Comparison of ENCODE assay signal across 8 cellular contexts in the genomic region with DNA sequence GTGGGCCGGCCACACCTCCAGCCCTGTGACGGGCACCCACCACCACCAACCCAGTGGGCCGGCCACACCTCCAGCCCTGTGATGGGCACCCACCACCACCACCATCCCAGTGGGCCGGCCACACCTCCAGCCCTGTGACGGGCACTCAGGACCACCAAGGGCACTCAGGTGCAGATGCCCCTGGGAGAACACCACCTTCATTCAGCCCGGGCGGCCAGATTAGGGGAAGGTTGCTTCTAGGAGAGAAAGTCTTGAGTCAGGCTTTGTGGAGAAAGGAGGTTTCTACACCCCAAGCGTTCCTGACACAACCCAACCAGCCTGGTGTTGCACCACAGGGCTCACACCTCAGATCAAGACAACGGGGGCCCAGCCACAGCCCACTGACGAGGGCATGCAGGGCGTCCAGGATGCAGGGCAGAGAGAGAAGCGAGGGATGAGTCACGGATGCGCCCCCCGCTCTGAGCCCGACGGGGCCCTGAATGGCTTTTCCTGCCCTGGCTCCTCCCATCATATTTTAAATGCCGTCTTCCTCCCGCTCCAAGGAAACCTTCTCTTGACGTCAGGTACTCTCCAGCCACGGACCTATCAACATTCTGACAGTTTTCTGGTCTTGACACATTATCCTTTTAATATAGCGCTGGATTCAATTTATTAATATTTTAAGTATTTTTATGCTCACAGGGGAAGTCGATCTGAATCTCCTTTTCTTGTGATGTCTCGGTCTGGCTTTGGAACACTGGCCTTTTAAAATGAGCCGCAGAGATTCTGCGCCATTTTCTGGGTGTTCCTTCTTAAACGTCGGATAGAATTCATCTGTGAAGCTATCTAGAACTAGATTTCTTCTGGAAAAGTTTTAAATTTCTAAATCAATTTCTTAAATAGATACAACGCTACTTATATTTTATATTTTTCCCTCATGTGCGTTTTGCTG. TPM values are rescaled to one million over a fixed set of nuclear protein-coding genes. Genes with fewer than 3 reads are reported as not detected.
DNase-seq lines count a peak whose midpoint lies in the region; ATAC-seq lines count a peak whose summit lies in the region.

No MANE protein-coding gene starts in this region.

- DNase-seq in DMS 273 (lab: John Stamatoyannopoulos, UW; ENCODE audit: unreplicated experiment) (peak; percentile 80), NCI-H82 treated with DMSO at 0.1 percent for 48 hours (lab: John Stamatoyannopoulos, UW; ENCODE audit: unreplicated experiment) (peak; percentile 44), lung microvascular endothelial cell (ENCODE audit: low read depth in 2 of 2) (peak; percentile 24 to 89), kidney glomerular epithelial cell (lab: John Stamatoyannopoulos, UW) (no peak)
- peak; percentile 46 to 57 for DNase-seq in activated CD8-positive, alpha-beta memory T cell treated with anti-CD3 and anti-CD28 coated beads for 1 hour (ENCODE audit: extremely low read depth in 1 of 2, low read depth in 1 of 2)
- DNase-seq in effector CD8-positive, alpha-beta T cell (lab: John Stamatoyannopoulos, UW): peak; percentile 76
- peak; percentile 41 to 53 for DNase-seq in stimulated activated CD4-positive, alpha-beta T cell treated with anti-CD3 and anti-CD28 coated beads, Interleukin-4, amount 100 ng/mL, for 48 hours (ENCODE audit: low read depth in 2 of 2)

- peak; percentile 23 for ATAC-seq in HG02938 (IDR thresholded peaks at IDR 0.05; ENCODE audit: unreplicated experiment)

RNA-seq across cellular contexts. Expression of gene SPATC1L, which starts 0.6 kb away (rescaled TPM):
- 2.6 and 3.6 TPM in 2 replicates for total RNA-seq in lung microvascular endothelial cell

RNA-seq across cellular contexts. Expression of gene FTCD, which starts 29.5 kb away (rescaled TPM):
- not detected in 2 replicates for total RNA-seq in lung microvascular endothelial cell

RNA-seq across cellular contexts. Expression of gene LSS, which starts 43.7 kb away (rescaled TPM):
- 41.8 and 52.6 TPM in 2 replicates for total RNA-seq in lung microvascular endothelial cell
